Comparison of ENCODE assay signal across 8 cellular contexts in the genomic region with DNA sequence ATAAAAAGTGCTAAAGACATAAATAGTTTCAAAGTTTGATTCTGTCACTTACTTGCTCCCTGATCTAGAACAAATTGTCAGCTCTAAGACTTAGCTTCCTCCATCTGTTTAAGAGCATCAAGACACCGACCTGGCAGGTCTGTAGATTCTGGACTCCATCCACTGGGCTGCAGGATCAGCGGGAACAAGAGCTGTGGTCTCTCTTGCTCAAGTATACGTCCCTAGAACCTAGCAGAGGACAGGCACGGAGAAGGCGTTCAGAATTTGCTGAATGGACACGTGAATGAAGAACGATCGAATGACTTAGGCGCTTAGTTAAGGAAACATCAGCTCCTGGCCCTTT. TPM values are rescaled to one million over a fixed set of nuclear protein-coding genes. Genes with fewer than 3 reads are reported as not detected.
DNase-seq lines count a peak whose midpoint lies in the region; ATAC-seq and TF ChIP-seq lines count a peak whose summit lies in the region.

No MANE protein-coding gene starts in this region.

- peak overlapping the region; percentile 43 to 58 (median 50) for H3K27ac ChIP-seq in gastrocnemius medialis

- H3K27me3 Mint-ChIP-seq in activated CD4-positive, alpha-beta memory T cell treated with anti-CD3 and anti-CD28 coated beads, Interleukin-2, amount 10 ng/mL, durations not matched to agents 7 days and 5 days, result peaks cover 41% of the 10 kb centered on the region
- peaks cover 36% of the 10 kb centered on the region for H3K27me3 Mint-ChIP-seq in activated CD4-positive, alpha-beta memory T cell treated with anti-CD3 and anti-CD28 coated beads for 36 hours
- H3K27me3 Mint-ChIP-seq in T-cell, result peaks cover 38 to 42% of the 10 kb centered on the region in 2 donors

- TF ChIP-seq POLR2A in gastrocnemius medialis (IDR thresholded peaks at IDR 0.05), result no peak

- in situ Hi-C loops in gastrocnemius medialis (cut with MboI; ENCODE audit: low sequenced_read_pairs in 4 of 4), result no loop called here

- H3K4me3 ChIP-seq in gastrocnemius medialis, result peak overlapping the region; percentile 54 to 70 (median 64)

- no peaks in the 10 kb centered on the region for H3K9me3 ChIP-seq in gastrocnemius medialis

- H3K27me3 ChIP-seq in gastrocnemius medialis, result peaks cover 0 to 2% (median 0%) of the 10 kb centered on the region in 3 donors

- TF ChIP-seq CTCF in gastrocnemius medialis (IDR thresholded peaks at IDR 0.05 in 4 of 5, conservative IDR thresholded peaks at IDR 0.05 in 1 of 5), result no peak

- H3K36me3 Mint-ChIP-seq in activated CD4-positive, alpha-beta memory T cell treated with anti-CD3 and anti-CD28 coated beads, Interleukin-2, amount 10 ng/mL, durations not matched to agents 7 days and 5 days (ENCODE audit: low read depth), result no peaks in the 10 kb centered on the region
- H3K36me3 Mint-ChIP-seq in activated CD4-positive, alpha-beta memory T cell treated with anti-CD3 and anti-CD28 coated beads for 36 hours, result no peaks in the 10 kb centered on the region
- no peaks in the 10 kb centered on the region for H3K36me3 Mint-ChIP-seq in T-cell

- H3K4me3 Mint-ChIP-seq in activated CD4-positive, alpha-beta memory T cell treated with anti-CD3 and anti-CD28 coated beads, Interleukin-2, amount 10 ng/mL, durations not matched to agents 7 days and 5 days, result peak overlapping the region; percentile 59
- H3K4me3 Mint-ChIP-seq in activated CD4-positive, alpha-beta memory T cell treated with anti-CD3 and anti-CD28 coated beads for 36 hours, result no peak overlapping the region
- H3K4me3 Mint-ChIP-seq in T-cell, result peak overlapping the region; percentile 5 to 58 (median 6)

- CTCF ChIA-PET in activated CD4-positive, alpha-beta memory T cell treated with anti-CD3 and anti-CD28 coated beads, Interleukin-2, amount 10 ng/mL, durations not matched to agents 7 days and 5 days (lab: Charles Lee), result interaction anchor here (1.0 kb wide), 1 partner anchor 19 kb away, joined by 3 read pairs; no protein-coding TSS in a partner anchor
- CTCF ChIA-PET in activated CD4-positive, alpha-beta memory T cell treated with anti-CD3 and anti-CD28 coated beads for 36 hours (lab: Charles Lee), result interaction anchor here (1.2 kb wide), 1 partner anchor 22 kb away, joined by 3 read pairs; no protein-coding TSS in a partner anchor
- CTCF ChIA-PET in T-cell (lab: Charles Lee), result interaction anchor here in 1 of 2 donors (0.6 kb wide), 1 partner anchor 18 kb away, joined by 7 read pairs; no protein-coding TSS in a partner anchor

- intact Hi-C loops in activated CD4-positive, alpha-beta memory T cell treated with anti-CD3 and anti-CD28 coated beads for 36 hours (cut with micrococcal nuclease), result no loop called here
- intact Hi-C loops in gastrocnemius medialis (cut with DNase I; ENCODE audit: low total_unique reads), result no loop called here

- DNase-seq in activated CD4-positive, alpha-beta memory T cell treated with anti-CD3 and anti-CD28 coated beads, Interleukin-2, amount 10 ng/mL, durations not matched to agents 7 days and 5 days, result no peak
- no peak for DNase-seq in activated CD4-positive, alpha-beta memory T cell treated with anti-CD3 and anti-CD28 coated beads for 36 hours
- DNase-seq in T-cell (no peak), glomerular visceral epithelial cell (ENCODE audit: extremely low spot score) (peak; percentile 42), gastrocnemius medialis (no peak), RPMI8226 (no peak), SW 1271 (lab: John Stamatoyannopoulos, UW) (no peak)

- peaks cover 4 to 6% of the 10 kb centered on the region in 2 donors for H3K4me1 ChIP-seq in gastrocnemius medialis

- no peaks in the 10 kb centered on the region for H3K9me3 Mint-ChIP-seq in activated CD4-positive, alpha-beta memory T cell treated with anti-CD3 and anti-CD28 coated beads, Interleukin-2, amount 10 ng/mL, durations not matched to agents 7 days and 5 days
- H3K9me3 Mint-ChIP-seq in activated CD4-positive, alpha-beta memory T cell treated with anti-CD3 and anti-CD28 coated beads for 36 hours, result no peaks in the 10 kb centered on the region
- no peaks in the 10 kb centered on the region for H3K9me3 Mint-ChIP-seq in T-cell

- POLR2A ChIA-PET in activated CD4-positive, alpha-beta memory T cell treated with anti-CD3 and anti-CD28 coated beads, Interleukin-2, amount 10 ng/mL, durations not matched to agents 7 days and 5 days (lab: Charles Lee), result no interaction called here
- POLR2A ChIA-PET in activated CD4-positive, alpha-beta memory T cell treated with anti-CD3 and anti-CD28 coated beads for 36 hours (lab: Charles Lee), result no interaction called here
- POLR2A ChIA-PET in T-cell (lab: Charles Lee), result no interaction called here

- no peak overlapping the region for H3K27ac Mint-ChIP-seq in activated CD4-positive, alpha-beta memory T cell treated with anti-CD3 and anti-CD28 coated beads, Interleukin-2, amount 10 ng/mL, durations not matched to agents 7 days and 5 days
- H3K27ac Mint-ChIP-seq in activated CD4-positive, alpha-beta memory T cell treated with anti-CD3 and anti-CD28 coated beads for 36 hours, result no peak overlapping the region
- H3K27ac Mint-ChIP-seq in T-cell, result no peak overlapping the region

- H3K4me1 Mint-ChIP-seq in activated CD4-positive, alpha-beta memory T cell treated with anti-CD3 and anti-CD28 coated beads, Interleukin-2, amount 10 ng/mL, durations not matched to agents 7 days and 5 days, result peaks cover 10% of the 10 kb centered on the region
- peaks cover 6% of the 10 kb centered on the region for H3K4me1 Mint-ChIP-seq in activated CD4-positive, alpha-beta memory T cell treated with anti-CD3 and anti-CD28 coated beads for 36 hours (ENCODE audit: low read depth)
- peaks cover 6 to 17% (median 15%) of the 10 kb centered on the region in 3 donors for H3K4me1 Mint-ChIP-seq in T-cell

- ATAC-seq in T-cell (replicated peaks in 1 of 4) (no peak), gastrocnemius medialis (peak in 1 of 2 donors; percentile 41), GM19463 (IDR thresholded peaks at IDR 0.05; ENCODE audit: unreplicated experiment) (no peak)

- no peaks in the 10 kb centered on the region for H3K36me3 ChIP-seq in gastrocnemius medialis

RNA-seq across cellular contexts. Expression of a gene that starts 1.1 kb away (rescaled TPM):
- under 1 TPM; 0.30 to 0.40 TPM for total RNA-seq in activated CD4-positive, alpha-beta memory T cell treated with anti-CD3 and anti-CD28 coated beads, Interleukin-2, amount 10 ng/mL, durations not matched to agents 7 days and 5 days
- under 1 TPM; 0.17 to 0.33 TPM for total RNA-seq in activated CD4-positive, alpha-beta memory T cell treated with anti-CD3 and anti-CD28 coated beads for 36 hours
- under 1 TPM in 3 of 5 donors, not detected in 2; 0.10 to 0.19 (median 0.12) TPM for total RNA-seq in T-cell
- total RNA-seq in gastrocnemius medialis, result 1 to 10 TPM in 3 of 4 donors, under 1 TPM in 1; 0.22 to 5.6 (median 2.2) TPM

RNA-seq across cellular contexts. Expression of a gene that starts 33.5 kb away (rescaled TPM):
- 10 to 100 TPM; 26.4 to 27.5 TPM for total RNA-seq in activated CD4-positive, alpha-beta memory T cell treated with anti-CD3 and anti-CD28 coated beads, Interleukin-2, amount 10 ng/mL, durations not matched to agents 7 days and 5 days
- total RNA-seq in activated CD4-positive, alpha-beta memory T cell treated with anti-CD3 and anti-CD28 coated beads for 36 hours, result 10 to 100 TPM; 19.2 to 20.1 TPM
- total RNA-seq in T-cell (10 to 100 TPM; 16.6 to 21.3 (median 19.8) TPM), gastrocnemius medialis (10 to 100 TPM; 15.7 to 21.6 (median 20.5) TPM)
